23 cellular contexts compared by ENCODE assay signal in genomic region chr1:183323849-183324683, GRCh38.
DNase-seq lines count a peak whose midpoint lies in the region; ATAC-seq, FAIRE-seq and TF ChIP-seq lines count a peak whose summit lies in the region.
"Had no signal": no experiment of that assay in that cellular context is flagged by ENCODE, and none has a peak within 500 bp of the region (broad histone marks: within the 10 kb centered on the region; RNA-seq: fewer than 3 reads in every experiment).

No MANE protein-coding gene starts in this region.

- FAIRE-seq in D721Med (lab: Jason Lieb, UNC) = no peak
- FAIRE-seq: A549 had no signal

- H3K36me3 ChIP-seq in adipocyte (ENCODE audit: control insufficient read depth, insufficient read depth, low read length, severe bottlenecking) = no peaks in the 10 kb centered on the region
- H3K36me3 ChIP-seq: BE2C had no signal

- TF ChIP-seq CTCF in D721Med (IDR thresholded peaks at IDR 0.05; ENCODE audit: insufficient read depth, missing control alignments) = no peak

- H3K9me3 Mint-ChIP-seq in activated naive CD4-positive, alpha-beta T cell treated with anti-CD3 and anti-CD28 coated beads for 36 hours = no peaks in the 10 kb centered on the region

- intact Hi-C loops in activated naive CD4-positive, alpha-beta T cell treated with anti-CD3 and anti-CD28 coated beads for 36 hours (cut with micrococcal nuclease) = no loop called here

- H3K36me3 Mint-ChIP-seq in activated naive CD4-positive, alpha-beta T cell treated with anti-CD3 and anti-CD28 coated beads for 36 hours (ENCODE audit: low read depth) = no peaks in the 10 kb centered on the region

- no peak overlapping the region for H3K9ac ChIP-seq in adipocyte (ENCODE audit: low read length)

- H3K4me3 Mint-ChIP-seq in activated naive CD4-positive, alpha-beta T cell treated with anti-CD3 and anti-CD28 coated beads for 36 hours = no peak overlapping the region

- DNase-seq in activated naive CD4-positive, alpha-beta T cell treated with anti-CD3 and anti-CD28 coated beads for 36 hours = peak; percentile 13
- no peak for DNase-seq in activated naive CD4-positive, alpha-beta T cell treated with anti-CD3 and anti-CD28 coated beads, Interleukin-2, amount 50 U/mL, for 16 hours
- DNase-seq in adipocyte (ENCODE audit: low read depth) = peak; percentile 10
- DNase-seq in iris pigment epithelial cell (ENCODE audit: low read depth) = peak; percentile 75
- DNase-seq in T-helper 1 cell = no peak
- no peak for DNase-seq in D721Med (ENCODE audit: insufficient read length, low spot score)
- DNase-seq: activated CD4-positive, CD25-positive, alpha-beta regulatory T cell treated with anti-CD3 and anti-CD28 coated beads, Interleukin-2, amount 50 U/mL, for 72 hours; activated effector memory CD4-positive, alpha-beta T cell treated with anti-CD3 and anti-CD28 coated beads, Interleukin-2, amount 50 U/mL, for 16 hours; aorta; BE2C; COR-L47; DND-41; head of caudate nucleus; NCI-H1436; NCI-H2171; NCI-H69; nucleus accumbens; stimulated activated CD4-positive, alpha-beta T cell treated with anti-CD3 and anti-CD28 coated beads, Interleukin-4, amount 100 ng/mL, for 24 hours had no signal

- CTCF ChIA-PET in activated naive CD4-positive, alpha-beta T cell treated with anti-CD3 and anti-CD28 coated beads for 36 hours (lab: Charles Lee) = no interaction called here

- H3K4me3 ChIP-seq in adipocyte (ENCODE audit: low read length) = no peak overlapping the region
- H3K4me3 ChIP-seq: A549, smooth muscle cell had no signal

- ATAC-seq in HG03520 (IDR thresholded peaks at IDR 0.05; ENCODE audit: unreplicated experiment) (no peak), HG03025 (IDR thresholded peaks at IDR 0.05; ENCODE audit: low FRiP score, unreplicated experiment) (no peak)
- ATAC-seq: A549, HCT116 had no signal

- no peak overlapping the region for H3K27ac Mint-ChIP-seq in activated naive CD4-positive, alpha-beta T cell treated with anti-CD3 and anti-CD28 coated beads for 36 hours

- H3K4me1 ChIP-seq in adipocyte (ENCODE audit: control insufficient read depth, insufficient read depth, low read length) = peaks cover 21% of the 10 kb centered on the region

- no peaks in the 10 kb centered on the region for H3K9me3 ChIP-seq in adipocyte (ENCODE audit: control insufficient read depth, low read length)
- H3K9me3 ChIP-seq: A549, BE2C had no signal

- peaks cover 10% of the 10 kb centered on the region for H3K27me3 Mint-ChIP-seq in activated naive CD4-positive, alpha-beta T cell treated with anti-CD3 and anti-CD28 coated beads for 36 hours (ENCODE audit: low read depth)

- H3K27me3 ChIP-seq in adipocyte (replicated peaks; ENCODE audit: control insufficient read depth, insufficient read depth, low read length) = no peaks in the 10 kb centered on the region
- H3K27me3 ChIP-seq: BE2C had no signal

- no peaks in the 10 kb centered on the region for H3K4me1 Mint-ChIP-seq in activated naive CD4-positive, alpha-beta T cell treated with anti-CD3 and anti-CD28 coated beads for 36 hours (ENCODE audit: low read depth)

Comparison
In these comparisons a context has a peak if more than half of its experiments do, and no peak if none do; other contexts are left out.
1. DNase-seq: peak in activated naive CD4-positive, alpha-beta T cell treated with anti-CD3 and anti-CD28 coated beads for 36 hours (single experiment), adipocyte (single experiment) and iris pigment epithelial cell (single experiment); none in activated naive CD4-positive, alpha-beta T cell treated with anti-CD3 and anti-CD28 coated beads, Interleukin-2, amount 50 U/mL, for 16 hours (single experiment), T-helper 1 cell (0 of 5) and D721Med (single experiment).